Comparison of ENCODE assay signal across 1 cellular context in the genomic region with DNA sequence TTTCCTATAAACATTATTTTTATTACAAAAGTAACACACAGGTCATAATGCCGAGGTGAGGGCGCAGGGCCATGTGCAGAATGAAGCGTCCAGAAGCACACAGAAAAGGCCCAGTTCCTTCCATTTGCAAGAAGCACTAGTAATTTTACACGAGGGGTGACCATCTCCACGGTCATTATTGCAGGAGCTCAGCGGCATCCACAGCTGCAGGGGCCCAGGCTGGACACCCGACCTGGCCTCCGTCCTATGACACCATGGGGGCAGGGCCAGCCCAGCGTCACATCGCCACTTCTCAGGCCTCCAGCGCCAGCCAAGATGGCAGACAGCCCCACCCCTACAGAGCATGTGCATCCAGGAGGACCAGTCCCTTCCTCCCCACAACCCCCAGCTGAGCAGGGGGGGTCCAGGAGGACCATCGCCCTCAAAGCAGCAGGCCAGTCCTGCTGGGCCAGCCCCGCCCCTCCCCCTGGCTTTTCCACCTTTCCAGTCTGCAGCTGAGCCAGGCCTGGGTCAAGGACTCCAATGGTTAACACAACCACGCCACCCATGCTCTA.
TF ChIP-seq lines count a peak whose summit lies in the region.

No MANE protein-coding gene starts in this region.

TF ChIP-seq in HepG2, 621 proteins besides CTCF, POLR2A, EP300 and RAD21 (continued from another document and continues in another):
- TF ChIP-seq ZNF280D (CRISPR knock-in tag; IDR thresholded peaks at IDR 0.05) (no peak), FOXJ3 (CRISPR knock-in tag; IDR thresholded peaks at IDR 0.05; ENCODE audit: borderline replicate concordance) (no peak), ZSCAN21 (CRISPR knock-in tag; IDR thresholded peaks at IDR 0.05; ENCODE audit: borderline replicate concordance) (no peak; the same call in 1 of the 2 replicates), SP2 (CRISPR knock-in tag; IDR thresholded peaks at IDR 0.05) (no peak), ZNF282 (IDR thresholded peaks at IDR 0.05; ENCODE audit: partially characterized antibody) (no peak), ZNF501 (CRISPR knock-in tag; IDR thresholded peaks at IDR 0.05) (no peak; the same call in 1 of the 2 replicates), ZNF496 (CRISPR knock-in tag; IDR thresholded peaks at IDR 0.05; ENCODE audit: insufficient replicate concordance) (no peak), HMG20B (CRISPR knock-in tag; conservative IDR thresholded peaks at IDR 0.05) (no peak), ZNF780A (CRISPR knock-in tag; IDR thresholded peaks at IDR 0.05) (no peak), MLLT10 (CRISPR knock-in tag; IDR thresholded peaks at IDR 0.05) (0 out of 2 replicates have a peak, but pooled peaks have one; percentile 58), NCOR1 (IDR thresholded peaks at IDR 0.05; ENCODE audit: borderline replicate concordance, low read length) (no peak), ZNF788 (CRISPR knock-in tag; IDR thresholded peaks at IDR 0.05; ENCODE audit: borderline replicate concordance) (0 out of 2 replicates have a peak, but pooled peaks have one; percentile 30), YY1 (IDR thresholded peaks at IDR 0.05; ENCODE audit: insufficient read depth, insufficient replicate concordance, low read depth, low read length) (peak; percentile 73), REL (CRISPR knock-in tag; conservative IDR thresholded peaks at IDR 0.05) (peak; percentile 17; the same call in 1 of the 2 replicates), ZNF260 (CRISPR knock-in tag; IDR thresholded peaks at IDR 0.05; ENCODE audit: borderline replicate concordance, low read depth) (no peak), ARID3A (IDR thresholded peaks at IDR 0.05; ENCODE audit: low read depth, low read length) (no peak), NR2C2 (CRISPR knock-in tag; IDR thresholded peaks at IDR 0.05; ENCODE audit: borderline replicate concordance) (no peak), ARID2 (CRISPR knock-in tag; IDR thresholded peaks at IDR 0.05; ENCODE audit: borderline replicate concordance) (peak; percentile 69; the same call in 1 of the 2 replicates), HNF4A (CRISPR knock-in tag; IDR thresholded peaks at IDR 0.05) (no peak; the same call in 1 of the 2 replicates), CBX1 (IDR thresholded peaks at IDR 0.05; ENCODE audit: low read depth) (no peak), NR2F2 (IDR thresholded peaks at IDR 0.05; ENCODE audit: borderline replicate concordance, low read depth) (no peak), ZNF777 (CRISPR knock-in tag; IDR thresholded peaks at IDR 0.05) (0 out of 2 replicates have a peak, but pooled peaks have one; percentile 31), HIVEP1 (CRISPR knock-in tag; IDR thresholded peaks at IDR 0.05) (no peak), ZNF264 (CRISPR knock-in tag; IDR thresholded peaks at IDR 0.05) (no peak), ZNF607 (CRISPR knock-in tag; IDR thresholded peaks at IDR 0.05; ENCODE audit: borderline replicate concordance) (no peak), PHB2 (IDR thresholded peaks at IDR 0.05; ENCODE audit: partially characterized antibody) (no peak), HDAC2 (CRISPR knock-in tag; IDR thresholded peaks at IDR 0.05) (peak; percentile 13; the same call in 1 of the 2 replicates), ZNF713 (CRISPR knock-in tag; IDR thresholded peaks at IDR 0.05) (no peak), ZNF598 (CRISPR knock-in tag; IDR thresholded peaks at IDR 0.05; ENCODE audit: borderline replicate concordance) (no peak), HNF4G (IDR thresholded peaks at IDR 0.05; ENCODE audit: borderline replicate concordance, low read depth, low read length) (no peak), HNF4G (CRISPR knock-in tag; IDR thresholded peaks at IDR 0.05; ENCODE audit: borderline replicate concordance, low read depth) (peak; percentile 60), ZSCAN29 (CRISPR knock-in tag; conservative IDR thresholded peaks at IDR 0.05) (no peak), IKZF4 (CRISPR knock-in tag; IDR thresholded peaks at IDR 0.05; ENCODE audit: borderline replicate concordance, low read depth, not compliant biosample characterization) (peak; percentile 21), JUNB (CRISPR knock-in tag; IDR thresholded peaks at IDR 0.05; ENCODE audit: borderline replicate concordance) (no peak), ESRRA (CRISPR knock-in tag; IDR thresholded peaks at IDR 0.05; ENCODE audit: low read depth) (no peak; the same call in 1 of the 2 replicates), ZNF256 (CRISPR knock-in tag; conservative IDR thresholded peaks at IDR 0.05) (no peak), RORA (CRISPR knock-in tag; IDR thresholded peaks at IDR 0.05) (no peak), ZNF460 (CRISPR knock-in tag; IDR thresholded peaks at IDR 0.05; ENCODE audit: borderline replicate concordance) (0 out of 2 replicates have a peak, but pooled peaks have one; percentile 27), ZZZ3 (CRISPR knock-in tag; IDR thresholded peaks at IDR 0.05; ENCODE audit: borderline replicate concordance) (no peak), KDM5A (IDR thresholded peaks at IDR 0.05; ENCODE audit: borderline replicate concordance, low read length) (no peak)
- TF ChIP-seq, protein P1, sequence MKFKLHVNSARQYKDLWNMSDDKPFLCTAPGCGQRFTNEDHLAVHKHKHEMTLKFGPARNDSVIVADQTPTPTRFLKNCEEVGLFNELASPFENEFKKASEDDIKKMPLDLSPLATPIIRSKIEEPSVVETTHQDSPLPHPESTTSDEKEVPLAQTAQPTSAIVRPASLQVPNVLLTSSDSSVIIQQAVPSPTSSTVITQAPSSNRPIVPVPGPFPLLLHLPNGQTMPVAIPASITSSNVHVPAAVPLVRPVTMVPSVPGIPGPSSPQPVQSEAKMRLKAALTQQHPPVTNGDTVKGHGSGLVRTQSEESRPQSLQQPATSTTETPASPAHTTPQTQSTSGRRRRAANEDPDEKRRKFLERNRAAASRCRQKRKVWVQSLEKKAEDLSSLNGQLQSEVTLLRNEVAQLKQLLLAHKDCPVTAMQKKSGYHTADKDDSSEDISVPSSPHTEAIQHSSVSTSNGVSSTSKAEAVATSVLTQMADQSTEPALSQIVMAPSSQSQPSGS (CRISPR knock-in tag; IDR thresholded peaks at IDR 0.05) = no peak
- TF ChIP-seq, protein P2, sequence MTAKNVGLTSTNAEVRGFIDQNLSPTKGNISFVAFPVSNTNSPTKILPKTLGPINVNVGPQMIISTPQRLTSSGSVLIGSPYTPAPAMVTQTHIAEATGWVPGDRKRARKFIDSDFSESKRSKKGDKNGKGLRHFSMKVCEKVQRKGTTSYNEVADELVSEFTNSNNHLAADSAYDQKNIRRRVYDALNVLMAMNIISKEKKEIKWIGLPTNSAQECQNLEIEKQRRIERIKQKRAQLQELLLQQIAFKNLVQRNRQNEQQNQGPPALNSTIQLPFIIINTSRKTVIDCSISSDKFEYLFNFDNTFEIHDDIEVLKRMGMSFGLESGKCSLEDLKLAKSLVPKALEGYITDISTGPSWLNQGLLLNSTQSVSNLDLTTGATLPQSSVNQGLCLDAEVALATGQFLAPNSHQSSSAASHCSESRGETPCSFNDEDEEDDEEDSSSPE (CRISPR knock-in tag; IDR thresholded peaks at IDR 0.05) = peak; percentile 4; the same call in 1 of the 2 replicates
- TF ChIP-seq, protein P3, sequence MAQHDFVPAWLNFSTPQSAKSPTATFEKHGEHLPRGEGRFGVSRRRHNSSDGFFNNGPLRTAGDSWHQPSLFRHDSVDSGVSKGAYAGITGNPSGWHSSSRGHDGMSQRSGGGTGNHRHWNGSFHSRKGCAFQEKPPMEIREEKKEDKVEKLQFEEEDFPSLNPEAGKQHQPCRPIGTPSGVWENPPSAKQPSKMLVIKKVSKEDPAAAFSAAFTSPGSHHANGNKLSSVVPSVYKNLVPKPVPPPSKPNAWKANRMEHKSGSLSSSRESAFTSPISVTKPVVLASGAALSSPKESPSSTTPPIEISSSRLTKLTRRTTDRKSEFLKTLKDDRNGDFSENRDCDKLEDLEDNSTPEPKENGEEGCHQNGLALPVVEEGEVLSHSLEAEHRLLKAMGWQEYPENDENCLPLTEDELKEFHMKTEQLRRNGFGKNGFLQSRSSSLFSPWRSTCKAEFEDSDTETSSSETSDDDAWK (CRISPR knock-in tag; IDR thresholded peaks at IDR 0.05) = no peak
- TF ChIP-seq, protein P4, sequence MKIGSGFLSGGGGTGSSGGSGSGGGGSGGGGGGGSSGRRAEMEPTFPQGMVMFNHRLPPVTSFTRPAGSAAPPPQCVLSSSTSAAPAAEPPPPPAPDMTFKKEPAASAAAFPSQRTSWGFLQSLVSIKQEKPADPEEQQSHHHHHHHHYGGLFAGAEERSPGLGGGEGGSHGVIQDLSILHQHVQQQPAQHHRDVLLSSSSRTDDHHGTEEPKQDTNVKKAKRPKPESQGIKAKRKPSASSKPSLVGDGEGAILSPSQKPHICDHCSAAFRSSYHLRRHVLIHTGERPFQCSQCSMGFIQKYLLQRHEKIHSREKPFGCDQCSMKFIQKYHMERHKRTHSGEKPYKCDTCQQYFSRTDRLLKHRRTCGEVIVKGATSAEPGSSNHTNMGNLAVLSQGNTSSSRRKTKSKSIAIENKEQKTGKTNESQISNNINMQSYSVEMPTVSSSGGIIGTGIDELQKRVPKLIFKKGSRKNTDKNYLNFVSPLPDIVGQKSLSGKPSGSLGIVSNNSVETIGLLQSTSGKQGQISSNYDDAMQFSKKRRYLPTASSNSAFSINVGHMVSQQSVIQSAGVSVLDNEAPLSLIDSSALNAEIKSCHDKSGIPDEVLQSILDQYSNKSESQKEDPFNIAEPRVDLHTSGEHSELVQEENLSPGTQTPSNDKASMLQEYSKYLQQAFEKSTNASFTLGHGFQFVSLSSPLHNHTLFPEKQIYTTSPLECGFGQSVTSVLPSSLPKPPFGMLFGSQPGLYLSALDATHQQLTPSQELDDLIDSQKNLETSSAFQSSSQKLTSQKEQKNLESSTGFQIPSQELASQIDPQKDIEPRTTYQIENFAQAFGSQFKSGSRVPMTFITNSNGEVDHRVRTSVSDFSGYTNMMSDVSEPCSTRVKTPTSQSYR (CRISPR knock-in tag; IDR thresholded peaks at IDR 0.05; ENCODE audit: borderline replicate concordance) = peak; percentile 44; the same call in 1 of the 2 replicates
- TF ChIP-seq, protein P5, sequence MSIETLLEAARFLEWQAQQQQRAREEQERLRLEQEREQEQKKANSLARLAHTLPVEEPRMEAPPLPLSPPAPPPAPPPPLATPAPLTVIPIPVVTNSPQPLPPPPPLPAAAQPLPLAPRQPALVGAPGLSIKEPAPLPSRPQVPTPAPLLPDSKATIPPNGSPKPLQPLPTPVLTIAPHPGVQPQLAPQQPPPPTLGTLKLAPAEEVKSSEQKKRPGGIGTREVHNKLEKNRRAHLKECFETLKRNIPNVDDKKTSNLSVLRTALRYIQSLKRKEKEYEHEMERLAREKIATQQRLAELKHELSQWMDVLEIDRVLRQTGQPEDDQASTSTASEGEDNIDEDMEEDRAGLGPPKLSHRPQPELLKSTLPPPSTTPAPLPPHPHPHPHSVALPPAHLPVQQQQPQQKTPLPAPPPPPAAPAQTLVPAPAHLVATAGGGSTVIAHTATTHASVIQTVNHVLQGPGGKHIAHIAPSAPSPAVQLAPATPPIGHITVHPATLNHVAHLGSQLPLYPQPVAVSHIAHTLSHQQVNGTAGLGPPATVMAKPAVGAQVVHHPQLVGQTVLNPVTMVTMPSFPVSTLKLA (IDR thresholded peaks at IDR 0.05) = no peak
- TF ChIP-seq, protein P6, sequence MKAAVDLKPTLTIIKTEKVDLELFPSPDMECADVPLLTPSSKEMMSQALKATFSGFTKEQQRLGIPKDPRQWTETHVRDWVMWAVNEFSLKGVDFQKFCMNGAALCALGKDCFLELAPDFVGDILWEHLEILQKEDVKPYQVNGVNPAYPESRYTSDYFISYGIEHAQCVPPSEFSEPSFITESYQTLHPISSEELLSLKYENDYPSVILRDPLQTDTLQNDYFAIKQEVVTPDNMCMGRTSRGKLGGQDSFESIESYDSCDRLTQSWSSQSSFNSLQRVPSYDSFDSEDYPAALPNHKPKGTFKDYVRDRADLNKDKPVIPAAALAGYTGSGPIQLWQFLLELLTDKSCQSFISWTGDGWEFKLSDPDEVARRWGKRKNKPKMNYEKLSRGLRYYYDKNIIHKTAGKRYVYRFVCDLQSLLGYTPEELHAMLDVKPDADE (CRISPR knock-in tag; IDR thresholded peaks at IDR 0.05) = peak; percentile 88
- TF ChIP-seq, protein P7, sequence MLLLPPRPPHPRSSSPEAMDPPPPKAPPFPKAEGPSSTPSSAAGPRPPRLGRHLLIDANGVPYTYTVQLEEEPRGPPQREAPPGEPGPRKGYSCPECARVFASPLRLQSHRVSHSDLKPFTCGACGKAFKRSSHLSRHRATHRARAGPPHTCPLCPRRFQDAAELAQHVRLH (CRISPR knock-in tag; IDR thresholded peaks at IDR 0.05; ENCODE audit: borderline replicate concordance, low read depth) = 0 out of 2 replicates have a peak, but pooled peaks have one; percentile 3
- TF ChIP-seq, protein P8, sequence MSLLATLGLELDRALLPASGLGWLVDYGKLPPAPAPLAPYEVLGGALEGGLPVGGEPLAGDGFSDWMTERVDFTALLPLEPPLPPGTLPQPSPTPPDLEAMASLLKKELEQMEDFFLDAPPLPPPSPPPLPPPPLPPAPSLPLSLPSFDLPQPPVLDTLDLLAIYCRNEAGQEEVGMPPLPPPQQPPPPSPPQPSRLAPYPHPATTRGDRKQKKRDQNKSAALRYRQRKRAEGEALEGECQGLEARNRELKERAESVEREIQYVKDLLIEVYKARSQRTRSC (CRISPR knock-in tag; IDR thresholded peaks at IDR 0.05; ENCODE audit: low read depth) = no peak
